Comparison of ENCODE assay signal across 9 cellular contexts in the genomic region with DNA sequence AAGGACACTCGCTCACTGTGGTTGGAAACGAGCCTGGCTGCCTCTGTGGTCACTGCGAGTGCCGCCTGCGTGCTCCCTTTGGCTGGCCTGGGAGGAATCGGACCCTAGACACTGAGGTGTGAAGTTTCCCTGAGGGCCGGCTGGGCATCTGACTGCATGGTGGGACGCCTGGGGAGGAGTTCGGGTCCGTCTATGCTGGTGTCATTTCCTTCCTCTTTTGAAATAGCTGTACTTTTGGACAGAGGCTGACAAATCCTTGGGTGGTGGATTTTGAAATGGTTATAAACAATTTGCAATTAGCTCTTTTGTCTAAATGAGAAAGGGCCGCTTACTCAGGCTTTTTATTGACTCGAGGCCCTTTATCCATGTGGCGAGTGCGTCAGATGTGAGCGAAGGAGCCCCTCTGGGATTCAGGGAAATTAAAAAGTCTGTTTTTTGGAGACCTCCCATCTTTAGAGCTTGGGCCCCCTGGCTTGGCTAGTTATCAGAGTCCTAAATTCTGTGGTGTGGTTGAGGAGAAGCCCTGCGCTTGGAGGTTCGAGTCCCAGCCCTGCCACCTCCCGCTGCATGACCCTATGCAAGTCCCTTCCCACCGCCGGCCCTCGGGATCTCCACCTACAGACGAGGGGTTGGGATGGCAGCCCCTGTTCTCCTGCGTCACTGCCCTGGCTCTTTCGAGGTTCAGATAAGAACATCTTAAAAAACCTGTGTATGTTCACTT.
DNase-seq lines count a peak whose midpoint lies in the region; ATAC-seq and TF ChIP-seq lines count a peak whose summit lies in the region.
"Had no signal": no experiment of that assay in that cellular context is flagged by ENCODE, and none has a peak within 500 bp of the region (broad histone marks: within the 10 kb centered on the region; RNA-seq: fewer than 3 reads in every experiment).

No MANE protein-coding gene starts in this region.

- H3K4me1 ChIP-seq in psoas muscle, result peaks cover 6% of the 10 kb centered on the region

- H3K9me3 ChIP-seq in psoas muscle, result no peaks in the 10 kb centered on the region

- H3K27me3 ChIP-seq in psoas muscle (ENCODE audit: insufficient read depth in 3 of 3, low read length in 2 of 3), result no peaks in the 10 kb centered on the region

- peak overlapping the region; percentile 50 for H3K27ac ChIP-seq in psoas muscle

- ATAC-seq in GM21786 (IDR thresholded peaks at IDR 0.05; ENCODE audit: unreplicated experiment) (peak; percentile 45), left cardiac atrium (peak; percentile 54 to 59), psoas muscle (peak; percentile 26 to 74 (median 42)), HG03460 (IDR thresholded peaks at IDR 0.05; ENCODE audit: unreplicated experiment) (no peak)

- intact Hi-C loops in left cardiac atrium (cut with DNase I), result no loop called here
- intact Hi-C loops in psoas muscle (cut with DNase I), result no loop called here

- WGBS in psoas muscle, 3 donors, result 65 to 72% (median 66%) methylated on average over 24 of the region's 24 CpGs

- TF ChIP-seq CTCF in psoas muscle (IDR thresholded peaks at IDR 0.05), result no peak

- no peaks in the 10 kb centered on the region for H3K36me3 ChIP-seq in psoas muscle (ENCODE audit: insufficient read depth in 1 of 2, low read depth in 1 of 2)

- no peak overlapping the region for H3K4me3 ChIP-seq in psoas muscle

- peak; percentile 48 for DNase-seq in UCSD-AML1 (lab: John Stamatoyannopoulos, UW; ENCODE audit: unreplicated experiment)
- peak; percentile 79 for DNase-seq in left cardiac atrium
- peak; percentile 58 to 81 for DNase-seq in psoas muscle
- DNase-seq in stimulated activated naive CD4-positive, alpha-beta T cell treated with Interleukin-2 at 50 U/mL for 16 hours (lab: John Stamatoyannopoulos, UW), result no peak
- DNase-seq in DMS79 treated with DMSO at 0.1 percent for 48 hours (lab: John Stamatoyannopoulos, UW), result no peak
- DNase-seq in activated CD4-positive, alpha-beta T cell treated with anti-CD3 and anti-CD28 coated beads for 4 hours, result no peak
- DNase-seq: effector CD8-positive, alpha-beta T cell had no signal

Comparison
In these comparisons a context has a peak if more than half of its experiments do, and no peak if none do; other contexts are left out.
1. DNase-seq: peak in UCSD-AML1 (single experiment), left cardiac atrium (single experiment) and psoas muscle (2 of 2); none in stimulated activated naive CD4-positive, alpha-beta T cell treated with Interleukin-2 at 50 U/mL for 16 hours (single experiment), DMS79 treated with DMSO at 0.1 percent for 48 hours (single experiment) and activated CD4-positive, alpha-beta T cell treated with anti-CD3 and anti-CD28 coated beads for 4 hours (0 of 2).